22 cellular contexts compared by ENCODE assay signal in genomic region chr20:59814835-59815340, GRCh38.
"Had no signal": no experiment of that assay in that cellular context is flagged by ENCODE, and none has a peak within 500 bp of the region (broad histone marks: within the 10 kb centered on the region; RNA-seq: fewer than 3 reads in every experiment).

No MANE protein-coding gene starts in this region.

- H3K27me3 ChIP-seq: body of pancreas, colonic mucosa, gastrocnemius medialis, pancreas, right lobe of liver, upper lobe of left lung had no signal

- H3K36me3 Mint-ChIP-seq: activated naive CD8-positive, alpha-beta T cell treated with anti-CD3 and anti-CD28 coated beads, Interleukin-2, amount 10 ng/mL, durations not matched to agents 7 days and 5 days; immature natural killer cell; naive thymus-derived CD4-positive, alpha-beta T cell had no signal

- H3K9me3 ChIP-seq: body of pancreas, colonic mucosa, gastrocnemius medialis, heart right ventricle, mucosa of descending colon, pancreas, right lobe of liver, thoracic aorta, upper lobe of left lung had no signal

- H3K4me3 ChIP-seq: body of pancreas, colonic mucosa, gastrocnemius medialis, heart right ventricle, mucosa of descending colon, pancreas, right lobe of liver, smooth muscle cell, thoracic aorta, upper lobe of left lung had no signal

- H3K27ac Mint-ChIP-seq: activated naive CD8-positive, alpha-beta T cell treated with anti-CD3 and anti-CD28 coated beads, Interleukin-2, amount 10 ng/mL, durations not matched to agents 7 days and 5 days; immature natural killer cell; naive thymus-derived CD4-positive, alpha-beta T cell had no signal

- H3K4me1 Mint-ChIP-seq: activated naive CD8-positive, alpha-beta T cell treated with anti-CD3 and anti-CD28 coated beads, Interleukin-2, amount 10 ng/mL, durations not matched to agents 7 days and 5 days; immature natural killer cell; naive thymus-derived CD4-positive, alpha-beta T cell; stimulated activated naive CD8-positive, alpha-beta T cell treated with anti-CD3 and anti-CD28 coated beads, Interleukin-15, amount 100 ng/mL, for 72 hours had no signal

- H3K4me1 ChIP-seq: body of pancreas, colonic mucosa, gastrocnemius medialis, heart right ventricle, pancreas, right lobe of liver, upper lobe of left lung had no signal

- H3K9me3 Mint-ChIP-seq: activated naive CD8-positive, alpha-beta T cell treated with anti-CD3 and anti-CD28 coated beads, Interleukin-2, amount 10 ng/mL, durations not matched to agents 7 days and 5 days; immature natural killer cell; stimulated activated naive CD8-positive, alpha-beta T cell treated with anti-CD3 and anti-CD28 coated beads, Interleukin-15, amount 100 ng/mL, for 72 hours had no signal

- DNase-seq: activated CD4-positive, alpha-beta T cell treated with anti-CD3 and anti-CD28 coated beads for 1 hour; activated naive CD4-positive, alpha-beta T cell treated with Interleukin-2 at 50 U/mL for 16 hours; activated naive CD8-positive, alpha-beta T cell treated with anti-CD3 and anti-CD28 coated beads, Interleukin-2, amount 10 ng/mL, durations not matched to agents 7 days and 5 days; amygdala; body of pancreas; central memory CD4-positive, alpha-beta T cell; colonic mucosa; gastrocnemius medialis; heart right ventricle; immature natural killer cell; mesenchymal stem cell; mucosa of descending colon; naive thymus-derived CD4-positive, alpha-beta T cell; stimulated activated CD4-positive, alpha-beta T cell treated with anti-CD3 and anti-CD28 coated beads, Interleukin-4, amount 100 ng/mL, for 1 hour; stimulated activated naive CD8-positive, alpha-beta T cell treated with anti-CD3 and anti-CD28 coated beads, Interleukin-15, amount 100 ng/mL, for 72 hours; T-helper 2 cell; WERI-Rb-1 had no signal

- ATAC-seq: body of pancreas; mucosa of descending colon; naive thymus-derived CD4-positive, alpha-beta T cell; pancreas; right lobe of liver; stimulated activated naive CD8-positive, alpha-beta T cell treated with anti-CD3 and anti-CD28 coated beads, Interleukin-15, amount 100 ng/mL, for 72 hours had no signal

- H3K36me3 ChIP-seq: colonic mucosa, gastrocnemius medialis, heart right ventricle, pancreas, right lobe of liver, thoracic aorta, upper lobe of left lung, WERI-Rb-1 had no signal

- H3K27ac ChIP-seq: body of pancreas, colonic mucosa, gastrocnemius medialis, heart right ventricle, pancreas, right lobe of liver, thoracic aorta, upper lobe of left lung, WERI-Rb-1 had no signal

- H3K4me3 Mint-ChIP-seq: activated naive CD8-positive, alpha-beta T cell treated with anti-CD3 and anti-CD28 coated beads, Interleukin-2, amount 10 ng/mL, durations not matched to agents 7 days and 5 days; immature natural killer cell; naive thymus-derived CD4-positive, alpha-beta T cell; stimulated activated naive CD8-positive, alpha-beta T cell treated with anti-CD3 and anti-CD28 coated beads, Interleukin-15, amount 100 ng/mL, for 72 hours had no signal
